Comparison of ENCODE assay signal across 8 cellular contexts in the genomic region with DNA sequence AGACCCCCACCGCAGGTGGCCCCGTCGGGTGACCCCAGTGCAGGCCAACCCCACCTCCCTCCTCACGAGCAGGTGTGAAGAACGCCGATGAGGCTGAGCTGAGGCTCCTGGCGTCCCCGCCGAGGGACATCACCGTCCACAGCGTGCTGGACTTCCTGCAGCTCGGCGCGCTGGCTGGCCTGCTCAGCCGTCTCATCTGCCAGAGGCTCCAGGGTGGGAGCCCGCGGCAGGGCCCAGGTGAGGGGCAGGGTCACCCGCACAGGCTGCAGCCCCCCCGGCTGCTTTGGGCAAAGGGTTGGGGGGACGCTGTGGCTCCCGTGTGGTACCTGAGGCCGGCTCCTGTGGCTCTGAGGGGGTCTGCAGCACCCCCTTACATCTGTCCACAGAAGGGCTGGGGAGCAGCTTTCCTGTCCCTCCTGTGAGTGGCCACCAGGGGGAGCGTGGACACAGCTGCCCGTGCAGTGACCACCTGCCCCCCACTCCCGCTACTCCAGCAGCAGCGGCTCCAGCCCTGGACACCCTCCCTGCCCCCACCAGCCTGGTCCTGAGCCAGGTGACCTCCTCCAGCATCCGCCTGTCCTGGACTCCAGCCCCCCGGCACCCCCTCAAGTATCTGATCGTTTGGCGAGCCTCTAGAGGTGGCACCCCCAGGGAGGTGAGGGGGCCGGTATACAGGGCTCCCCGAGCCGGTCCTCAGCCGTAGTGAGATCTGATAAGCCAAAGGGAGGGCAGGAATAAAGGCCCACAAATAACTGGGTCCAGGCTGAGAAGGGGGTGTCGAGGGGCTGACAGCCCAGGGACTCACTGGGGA. TPM values are rescaled to one million over a fixed set of nuclear protein-coding genes. Genes with fewer than 3 reads are reported as not detected.
DNase-seq lines count a peak whose midpoint lies in the region; ATAC-seq, FAIRE-seq and TF ChIP-seq lines count a peak whose summit lies in the region.
"Had no signal": no experiment of that assay in that cellular context is flagged by ENCODE, and none has a peak within 500 bp of the region (broad histone marks: within the 10 kb centered on the region; RNA-seq: fewer than 3 reads in every experiment).

No MANE protein-coding gene starts in this region.

- ATAC-seq in pancreas = peak; percentile 41 to 83 (median 72)
- no peak for ATAC-seq in HG03521 (IDR thresholded peaks at IDR 0.05; ENCODE audit: unreplicated experiment)
- ATAC-seq in GM18519 (IDR thresholded peaks at IDR 0.05; ENCODE audit: low FRiP score, unreplicated experiment) = no peak

- no peaks in the 10 kb centered on the region for H4K20me1 ChIP-seq in DOHH2 (ENCODE audit: control insufficient read depth, insufficient read depth, low read depth, low read length)

- H3K27ac ChIP-seq in DOHH2 (ENCODE audit: low read depth, low read length) (no peak overlapping the region), WERI-Rb-1 (no peak overlapping the region), pancreas (no peak overlapping the region)

- H3K36me3 ChIP-seq in DOHH2 (ENCODE audit: control insufficient read depth, low read length) (no peaks in the 10 kb centered on the region), WERI-Rb-1 (no peaks in the 10 kb centered on the region), pancreas (no peaks in the 10 kb centered on the region)

- no peak overlapping the region for H3K4me2 ChIP-seq in DOHH2 (ENCODE audit: low read length)

- no peaks in the 10 kb centered on the region for H3F3A ChIP-seq in DOHH2 (ENCODE audit: control insufficient read depth, insufficient read depth)

- no peaks in the 10 kb centered on the region for H3K79me2 ChIP-seq in DOHH2 (ENCODE audit: control insufficient read depth, low read length)

- no peaks in the 10 kb centered on the region for H3K4me1 ChIP-seq in DOHH2 (ENCODE audit: control insufficient read depth, low read length)
- H3K4me1 ChIP-seq in pancreas = no peaks in the 10 kb centered on the region

- intact Hi-C loops in pancreas (cut with DNase I) = loop anchor here in 2 of 3 donors (2.0 to 5.0 kb wide), 2 partner anchors 73 kb away; no protein-coding TSS in a partner anchor

- H3K4me3 ChIP-seq in DOHH2 (ENCODE audit: low read length) = no peak overlapping the region
- H3K4me3 ChIP-seq in WERI-Rb-1 (ENCODE audit: low read depth, low read length) = no peak overlapping the region
- H3K4me3 ChIP-seq in fibroblast of pulmonary artery (replicated peaks; ENCODE audit: low read depth, low read length) = no peak overlapping the region
- no peak overlapping the region for H3K4me3 ChIP-seq in pancreas

- H3K9me3 ChIP-seq in DOHH2 (ENCODE audit: control insufficient read depth, insufficient read depth, low read length) (peaks cover 5% of the 10 kb centered on the region; the same call in 1 of the 2 replicates), WERI-Rb-1 (ENCODE audit: severe bottlenecking) (no peaks in the 10 kb centered on the region), pancreas (no peaks in the 10 kb centered on the region)

- H3K9me2 ChIP-seq in DOHH2 (replicated peaks; ENCODE audit: control insufficient read depth, low read length) = no peaks in the 10 kb centered on the region

- peak; percentile 68 for TF ChIP-seq CTCF in DOHH2 (IDR thresholded peaks at IDR 0.05; ENCODE audit: low read depth, low read length, poor library complexity, severe bottlenecking)
- peak; percentile 95 for TF ChIP-seq CTCF in WERI-Rb-1 (IDR thresholded peaks at IDR 0.05; ENCODE audit: low read depth, low read length)
- TF ChIP-seq CTCF in fibroblast of pulmonary artery (IDR thresholded peaks at IDR 0.05; ENCODE audit: low read length, missing control alignments) = peak; percentile 82
- TF ChIP-seq CTCF in pancreas (IDR thresholded peaks at IDR 0.05) = peak; percentile 69 to 87 (median 83)

- DNase-seq in HuH-7 (ENCODE audit: low spot score) = peak; percentile 94
- peak; percentile 79 for DNase-seq in WERI-Rb-1
- peak; percentile 42 for DNase-seq in fibroblast of pulmonary artery (ENCODE audit: low read depth)
- DNase-seq in pancreas = peak in 4 of 6 donors; percentile 42 to 82 (median 70)

- H3K27me3 ChIP-seq in DOHH2 (ENCODE audit: control insufficient read depth, low read length) = no peaks in the 10 kb centered on the region
- H3K27me3 ChIP-seq in WERI-Rb-1 (ENCODE audit: insufficient read depth, low read depth, severe bottlenecking) = no peaks in the 10 kb centered on the region
- peaks cover 0 to 17% (median 2%) of the 10 kb centered on the region in 4 donors for H3K27me3 ChIP-seq in pancreas

- WGBS in pancreas, 2 donors = 19 to 30% methylated on average over 32 to 35 of the region's 35 CpGs

- FAIRE-seq in pancreas (lab: Jason Lieb, UNC) = no peak

RNA-seq across cellular contexts. Expression of gene COL20A1, which starts 16.5 kb away (rescaled TPM):
- not detected for total RNA-seq in pancreas
- under 1 TPM in 1 of 2 donors, not detected in 1; 0.05 TPM for polyA plus RNA-seq in pancreas
- total RNA-seq: mononuclear cell had no signal

RNA-seq across cellular contexts. Expression of gene ARFGAP1, which starts 36.9 kb away (rescaled TPM):
- 10 to 100 TPM; 34.0 to 56.7 (median 47.0) TPM for total RNA-seq in pancreas
- 100 to 1,000 TPM; 176 to 251 TPM for polyA plus RNA-seq in pancreas

RNA-seq across cellular contexts. Expression of gene CHRNA4, which starts 51.7 kb away (rescaled TPM):
- total RNA-seq in pancreas = under 1 TPM in 1 of 6 donors, not detected in 5; 0.47 TPM
- under 1 TPM in 1 of 2 donors, not detected in 1; 0.02 TPM for polyA plus RNA-seq in pancreas
- total RNA-seq: mononuclear cell had no signal

RNA-seq across cellular contexts. Expression of gene NKAIN4, which starts 55.2 kb away (rescaled TPM):
- not detected for total RNA-seq in pancreas
- polyA plus RNA-seq in pancreas = under 1 TPM in 1 of 2 donors, not detected in 1; 0.14 TPM
- total RNA-seq: mononuclear cell had no signal

Comparison
In these comparisons a context has a peak if more than half of its experiments do, and no peak if none do; other contexts are left out.
1. DNase-seq: peak in every context shown above with its lines; median percentile 94 in HuH-7; 79 in WERI-Rb-1; 70 in pancreas; 42 in fibroblast of pulmonary artery.
2. ATAC-seq: peak in pancreas (4 of 4); none in HG03521 (single experiment) and GM18519 (single experiment).
3. Peak in every context shown above with its lines, with median percentiles within 50 percentile points of each other: CTCF ChIP-seq.